In genomic region chr19:17305517-17306284, GRCh38 we compare ENCODE assay signal across 8 cellular contexts. TPM values are rescaled to one million over a fixed set of nuclear protein-coding genes. Genes with fewer than 3 reads are reported as not detected.
DNase-seq lines count a peak whose midpoint lies in the region; ATAC-seq and TF ChIP-seq lines count a peak whose summit lies in the region.

MRPL34 (plus strand) TSS chr19:17305872; CDS start chr19:17305893, 21 bp downstream.

- H3K9me3 Mint-ChIP-seq in activated naive CD4-positive, alpha-beta T cell treated with anti-CD3 and anti-CD28 coated beads, Interleukin-2, amount 50 U/mL, for 72 hours: no peaks in the 10 kb centered on the region

- TF ChIP-seq CTCF in omental fat pad (IDR thresholded peaks at IDR 0.05): peak in 1 of 3 donors; percentile 37
- TF ChIP-seq CTCF in thoracic aorta (IDR thresholded peaks at IDR 0.05): peak; percentile 78

- H3K9me3 ChIP-seq in thoracic aorta: no peaks in the 10 kb centered on the region

- H3K4me1 ChIP-seq in thoracic aorta (ENCODE audit: control insufficient read depth in 1 of 2, low read depth in 2 of 2): peaks cover 32 to 63% of the 10 kb centered on the region in 2 donors

- peak within 1 kb of the TSS; percentile 84 to 90 for H3K27ac ChIP-seq in thoracic aorta

- peak within 1 kb of the TSS; percentile 92 to 93 for H3K27ac Mint-ChIP-seq in activated naive CD4-positive, alpha-beta T cell treated with anti-CD3 and anti-CD28 coated beads, Interleukin-2, amount 50 U/mL, for 72 hours

- H3K27me3 ChIP-seq in thoracic aorta (replicated peaks; ENCODE audit: insufficient read depth): no peaks in the 10 kb centered on the region

- peaks cover 6 to 12% of the 10 kb centered on the region in 2 donors for H3K36me3 Mint-ChIP-seq in activated naive CD4-positive, alpha-beta T cell treated with anti-CD3 and anti-CD28 coated beads, Interleukin-2, amount 50 U/mL, for 72 hours

- ATAC-seq in HG02571 (IDR thresholded peaks at IDR 0.05; ENCODE audit: unreplicated experiment) (peak; percentile 49), SK-N-SH treated with all-trans-retinoic acid at 6 μM for 48 hours (peak; percentile 75), omental fat pad (ENCODE audit: low FRiP score) (peak; percentile 80), thoracic aorta (ENCODE audit: insufficient number of reproducible peaks, low FRiP score, low read depth) (peak; percentile 34)
- peak; percentile 70 to 72 for ATAC-seq in activated naive CD4-positive, alpha-beta T cell treated with anti-CD3 and anti-CD28 coated beads, Interleukin-2, amount 50 U/mL, for 72 hours

- DNase-seq in NCI-H1048 (lab: John Stamatoyannopoulos, UW) (peak; percentile 94), glomerular endothelial cell (ENCODE audit: extremely low read depth, low read depth, low spot score) (peak; percentile 87), omental fat pad (ENCODE audit: low spot score) (peak; percentile 77), thoracic aorta (ENCODE audit: low spot score) (peak; percentile 64)
- DNase-seq in activated naive CD4-positive, alpha-beta T cell treated with anti-CD3 and anti-CD28 coated beads, Interleukin-2, amount 50 U/mL, for 72 hours (ENCODE audit: low spot score in 2 of 2): peak; percentile 91 to 99

- peak within 1 kb of the TSS; percentile 85 for H3K4me3 ChIP-seq in GM08714 (ENCODE audit: low read length)
- peak within 1 kb of the TSS; percentile 84 for H3K4me3 ChIP-seq in thoracic aorta

- H3K36me3 ChIP-seq in thoracic aorta: no peaks in the 10 kb centered on the region

TF ChIP-seq in SK-N-SH treated with all-trans-retinoic acid at 6 μM for 48 hours, 23 proteins besides CTCF, POLR2A, EP300 and RAD21:
- no peak for TF ChIP-seq TOX (CRISPR knock-in tag; IDR thresholded peaks at IDR 0.05; ENCODE audit: borderline replicate concordance)
- TF ChIP-seq POU6F1 (CRISPR knock-in tag; IDR thresholded peaks at IDR 0.05; ENCODE audit: borderline replicate concordance, low read depth): no peak
- peak; percentile 96 for TF ChIP-seq TCF4 (CRISPR knock-in tag; IDR thresholded peaks at IDR 0.05; ENCODE audit: borderline replicate concordance)
- peak; percentile 62; the same call in 1 of the 2 replicates for TF ChIP-seq ZFP3 (CRISPR knock-in tag; IDR thresholded peaks at IDR 0.05)
- peak; percentile 85; the same call in 1 of the 2 replicates for TF ChIP-seq TSHZ2 (CRISPR knock-in tag; IDR thresholded peaks at IDR 0.05)

RNA-seq across cellular contexts. Expression of gene MRPL34, which starts in this region (rescaled TPM):
- total RNA-seq in activated naive CD4-positive, alpha-beta T cell treated with anti-CD3 and anti-CD28 coated beads, Interleukin-2, amount 50 U/mL, for 72 hours: 100 to 1,000 TPM in 1 of 2 donors, 10 to 100 TPM in 1; 70.2 to 100 TPM
- 91.0 and 103 TPM in 2 replicates for total RNA-seq in glomerular endothelial cell
- total RNA-seq in omental fat pad: 100 to 1,000 TPM in 3 of 4 donors, 10 to 100 TPM in 1; 87.9 to 134 (median 119) TPM
- total RNA-seq in thoracic aorta: 100 to 1,000 TPM; 132 to 140 TPM

Comparison
In these comparisons a context has a peak if more than half of its experiments do, and no peak if none do; other contexts are left out.
1. Peak in every context shown above with its lines: DNase-seq, ATAC-seq, H3K4me3 ChIP-seq and H3K27ac ChIP-seq.